ENCODE assay signal across 9 cellular contexts in the genomic region with DNA sequence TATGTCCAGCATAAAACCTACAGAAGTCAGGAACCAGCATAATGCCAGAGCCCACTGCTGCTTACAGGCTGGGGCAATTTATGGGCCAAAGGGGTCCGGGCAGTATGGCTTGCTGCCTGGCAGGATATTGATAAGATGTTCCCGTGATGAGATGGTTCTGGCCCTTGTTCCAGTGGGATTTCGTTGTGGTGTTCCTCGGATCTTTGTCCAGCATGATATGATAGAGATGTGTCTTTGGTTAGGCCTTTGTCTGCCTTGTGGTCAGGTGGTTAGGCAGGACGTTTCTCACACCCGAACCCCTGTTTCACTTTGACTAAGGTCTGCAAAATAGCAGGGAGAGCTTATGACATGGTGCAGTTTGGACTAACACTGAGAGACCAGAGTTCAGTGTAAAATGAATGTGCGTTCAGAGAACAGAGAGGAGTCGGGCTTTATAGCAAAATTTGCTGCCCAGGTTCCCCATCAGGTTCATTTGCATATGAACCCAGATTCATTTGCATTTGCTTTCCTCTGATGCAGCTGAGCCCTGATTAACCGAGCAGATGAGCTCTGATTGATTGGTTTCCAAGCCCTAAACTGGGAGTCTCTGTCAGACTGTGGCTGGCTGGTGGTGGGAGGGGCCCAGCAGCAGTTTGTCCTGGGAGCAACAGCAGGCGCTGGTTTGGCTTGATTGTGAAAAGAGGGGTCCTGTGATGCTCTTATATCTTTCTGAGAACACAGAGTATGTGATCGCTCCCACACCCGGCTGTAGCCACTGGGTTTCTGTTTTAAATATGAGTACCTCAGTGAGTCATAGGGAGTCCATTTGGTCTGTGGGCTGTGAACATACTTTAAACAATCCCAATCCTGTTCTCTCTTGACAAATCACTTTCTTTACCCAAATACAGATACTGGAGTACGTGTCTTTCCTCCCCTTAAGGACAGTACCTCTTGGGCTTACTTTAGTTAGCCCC.
DNase-seq lines count a peak whose midpoint lies in the region; ATAC-seq and TF ChIP-seq lines count a peak whose summit lies in the region.
"Had no signal": no experiment of that assay in that cellular context is flagged by ENCODE, and none has a peak within 500 bp of the region (broad histone marks: within the 10 kb centered on the region; RNA-seq: fewer than 3 reads in every experiment).

No MANE protein-coding gene starts in this region.

- in situ Hi-C loops in IMR-90 (cut with MboI; ENCODE audit: low sequenced_read_pairs): no loop called here

- H3K4me1 ChIP-seq in IMR-90 (ENCODE audit: control insufficient read depth, insufficient read depth, low read length) (peaks cover 6% of the 10 kb centered on the region), right atrium auricular region (peaks cover 0 to 7% of the 10 kb centered on the region in 2 donors), suprapubic skin (peaks cover 11% of the 10 kb centered on the region)

- H3K27me3 ChIP-seq in IMR-90 (ENCODE audit: control insufficient read depth, insufficient read depth, low read length) (peaks cover 12% of the 10 kb centered on the region), right atrium auricular region (no peaks in the 10 kb centered on the region), suprapubic skin (no peaks in the 10 kb centered on the region)

- H3K9me3 Mint-ChIP-seq in activated T-helper 2 cell treated with anti-CD3 and anti-CD28 coated beads, Interferon-gamma antibody, Interleukin-2, Interleukin-4, amounts not matched to agents 10 μg/mL and 5 μg/mL and 100 μg/mL, durations not matched to agents 14 hours and 24 hours and 36 hours: no peaks in the 10 kb centered on the region

- DNase-seq in GM12864 (ENCODE audit: low read depth): peak; percentile 92
- peak; percentile 70 for DNase-seq in IMR-90
- DNase-seq in activated T-helper 2 cell treated with anti-CD3 and anti-CD28 coated beads, Interferon-gamma antibody, Interleukin-2, Interleukin-4, amounts not matched to agents 10 μg/mL and 5 μg/mL and 100 μg/mL, durations not matched to agents 14 hours and 24 hours and 36 hours (ENCODE audit: low spot score): peak; percentile 43
- peak; percentile 64 for DNase-seq in kidney tubule cell (ENCODE audit: low spot score)
- DNase-seq in HEK293T (ENCODE audit: extremely low spot score): no peak
- DNase-seq in right atrium auricular region (ENCODE audit: low spot score): no peak
- no peak for DNase-seq in suprapubic skin (ENCODE audit: low spot score in 2 of 2)

- H4K8ac ChIP-seq in IMR-90 (ENCODE audit: low read depth in 2 of 2, low read length in 2 of 2): no peak overlapping the region

- BruUV-seq in IMR-90 (replicated peaks; lab: Mats Ljungman, UMichigan): no TSS peak

- no peak overlapping the region for H3K23ac ChIP-seq in IMR-90 (ENCODE audit: low read depth, low read length)

- no CpG with 5 or more reads among the region's 13 CpGs for WGBS in IMR-90 (ENCODE audit: extremely low coverage in 2 of 2, insufficient read length in 1 of 2), 2 experiments
- WGBS in suprapubic skin: 46% methylated on average over 13 of the region's 13 CpGs

- H3K56ac ChIP-seq in IMR-90 (ENCODE audit: extremely low read depth, insufficient read depth, low read length): no peak overlapping the region

- no peak overlapping the region for H4K91ac ChIP-seq in IMR-90 (ENCODE audit: insufficient read depth, low read depth, low read length)

- H3K27ac ChIP-seq in IMR-90 (ENCODE audit: insufficient read depth, low read length): no peak overlapping the region
- no peak overlapping the region for H3K27ac ChIP-seq in right atrium auricular region
- no peak overlapping the region for H3K27ac ChIP-seq in suprapubic skin
- H3K27ac ChIP-seq: VCaP had no signal

- no peaks in the 10 kb centered on the region for H3K9me3 ChIP-seq in IMR-90 (ENCODE audit: control insufficient read depth, insufficient read depth, low read length)
- no peaks in the 10 kb centered on the region for H3K9me3 ChIP-seq in right atrium auricular region
- no peaks in the 10 kb centered on the region for H3K9me3 ChIP-seq in suprapubic skin

- H3K18ac ChIP-seq in IMR-90 (ENCODE audit: low read depth, low read length): no peak overlapping the region

- H3K36me3 ChIP-seq in IMR-90 (ENCODE audit: control insufficient read depth, insufficient read depth, low read length) (no peaks in the 10 kb centered on the region), right atrium auricular region (no peaks in the 10 kb centered on the region), suprapubic skin (no peaks in the 10 kb centered on the region)

- peak overlapping the region; percentile 49 for H3K4me3 Mint-ChIP-seq in activated T-helper 2 cell treated with anti-CD3 and anti-CD28 coated beads, Interferon-gamma antibody, Interleukin-2, Interleukin-4, amounts not matched to agents 10 μg/mL and 5 μg/mL and 100 μg/mL, durations not matched to agents 14 hours and 24 hours and 36 hours (ENCODE audit: low read depth)

- H4K20me1 ChIP-seq in IMR-90 (ENCODE audit: insufficient read depth, low read length): no peaks in the 10 kb centered on the region

- POLR2A ChIA-PET in IMR-90 (lab: Charles Lee; ENCODE audit: unreplicated experiment): no interaction called here
- POLR2A ChIA-PET in HEK293T (lab: Yijun Ruan, JAX): no interaction called here

- H2AK5ac ChIP-seq in IMR-90 (ENCODE audit: low read depth, low read length): no peak overlapping the region

- peak; percentile 88 for ATAC-seq in GM21723 (IDR thresholded peaks at IDR 0.05; ENCODE audit: unreplicated experiment)
- ATAC-seq in IMR-90 (ENCODE audit: low read depth): peak; percentile 95

- H3K9ac ChIP-seq in IMR-90 (ENCODE audit: low read depth, low read length): no peak overlapping the region

- H3K4me3 ChIP-seq in GM12864 (ENCODE audit: low read depth, low read length): peak overlapping the region; percentile 0; the same call in 1 of the 2 replicates
- H3K4me3 ChIP-seq in IMR-90 (ENCODE audit: insufficient read depth, low read depth, low read length): no peak overlapping the region
- H3K4me3 ChIP-seq in right atrium auricular region: no peak overlapping the region
- H3K4me3 ChIP-seq in suprapubic skin: no peak overlapping the region

- no peak for TF ChIP-seq RAD21 in IMR-90 (IDR thresholded peaks at IDR 0.05; ENCODE audit: low read length)

- no peak overlapping the region for H3K14ac ChIP-seq in IMR-90 (replicated peaks; ENCODE audit: low read depth, low read length)

- peaks cover 51% of the 10 kb centered on the region for H3K27me3 Mint-ChIP-seq in activated T-helper 2 cell treated with anti-CD3 and anti-CD28 coated beads, Interferon-gamma antibody, Interleukin-2, Interleukin-4, amounts not matched to agents 10 μg/mL and 5 μg/mL and 100 μg/mL, durations not matched to agents 14 hours and 24 hours and 36 hours (ENCODE audit: low read depth)

- intact Hi-C loops in IMR-90 (cut with micrococcal nuclease): no loop called here
- intact Hi-C loops in activated T-helper 2 cell treated with anti-CD3 and anti-CD28 coated beads, Interferon-gamma antibody, Interleukin-2, Interleukin-4, amounts not matched to agents 10 μg/mL and 5 μg/mL and 100 μg/mL, durations not matched to agents 14 hours and 24 hours and 36 hours (cut with micrococcal nuclease): loop anchor here (1.0 to 5.0 kb wide), 6 partner anchors 23 to 504 kb away; partner anchors contain the start of gene CLEC2B

- no peak for TF ChIP-seq POLR2A in IMR-90 (IDR thresholded peaks at IDR 0.05; ENCODE audit: low read depth, low read length)
- TF ChIP-seq POLR2A in suprapubic skin (IDR thresholded peaks at IDR 0.05): no peak

- no peaks in the 10 kb centered on the region for H3K79me1 ChIP-seq in IMR-90 (ENCODE audit: low read depth in 1 of 2, low read length in 2 of 2)

- no peak overlapping the region for H2BK120ac ChIP-seq in IMR-90 (ENCODE audit: low read depth, low read length)

- no peak for TF ChIP-seq EP300 in suprapubic skin (IDR thresholded peaks at IDR 0.05)

- H2AK9ac ChIP-seq in IMR-90 (replicated peaks; ENCODE audit: low read depth, low read length, poor library complexity): no peak overlapping the region

- H2AFZ ChIP-seq in IMR-90 (replicated peaks; ENCODE audit: low read length, poor library complexity): peak overlapping the region; percentile 59

- CTCF ChIA-PET in IMR-90 (lab: Yijun Ruan, JAX): no interaction called here
- CTCF ChIA-PET in HEK293T (lab: Yijun Ruan, JAX): interaction anchor here (0.6 to 1.8 kb wide), 2 partner anchors 14 to 104 kb away, joined by 3 to 6 read pairs; no protein-coding TSS in a partner anchor

- H2BK20ac ChIP-seq in IMR-90 (ENCODE audit: low read depth, low read length): no peak overlapping the region

- no peak for TF ChIP-seq CTCF in GM12864 (IDR thresholded peaks at IDR 0.05; ENCODE audit: low read depth, low read length, missing control alignments)
- no peak for TF ChIP-seq CTCF in IMR-90 (conservative IDR thresholded peaks at IDR 0.05; ENCODE audit: low read depth, low read length)
- TF ChIP-seq CTCF in right atrium auricular region (IDR thresholded peaks at IDR 0.05): no peak
- no peak for TF ChIP-seq CTCF in suprapubic skin (IDR thresholded peaks at IDR 0.05)

- H2BK15ac ChIP-seq in IMR-90 (ENCODE audit: low read depth, low read length): no peak overlapping the region

- no peaks in the 10 kb centered on the region for H3K9me1 ChIP-seq in IMR-90 (ENCODE audit: insufficient read depth, low read length)

- H3K4ac ChIP-seq in IMR-90 (ENCODE audit: low read depth, low read length): no peak overlapping the region

- H4K5ac ChIP-seq in IMR-90 (ENCODE audit: low read depth, low read length): no peak overlapping the region

- no peaks in the 10 kb centered on the region for H3K36me3 Mint-ChIP-seq in activated T-helper 2 cell treated with anti-CD3 and anti-CD28 coated beads, Interferon-gamma antibody, Interleukin-2, Interleukin-4, amounts not matched to agents 10 μg/mL and 5 μg/mL and 100 μg/mL, durations not matched to agents 14 hours and 24 hours and 36 hours (ENCODE audit: low read depth)

- dilution Hi-C loops in IMR-90 (cut with HindIII; ENCODE audit: low sequenced_read_pairs, unreplicated experiment): no loop called here

- H2BK5ac ChIP-seq in IMR-90 (ENCODE audit: low read depth, low read length, poor library complexity, severe bottlenecking): no peak overlapping the region

- H3K4me1 Mint-ChIP-seq in activated T-helper 2 cell treated with anti-CD3 and anti-CD28 coated beads, Interferon-gamma antibody, Interleukin-2, Interleukin-4, amounts not matched to agents 10 μg/mL and 5 μg/mL and 100 μg/mL, durations not matched to agents 14 hours and 24 hours and 36 hours (ENCODE audit: low read depth): peaks cover 47% of the 10 kb centered on the region

- H3K4me2 ChIP-seq in IMR-90 (ENCODE audit: low read depth, low read length): peak overlapping the region; percentile 74

- H3K27ac Mint-ChIP-seq in activated T-helper 2 cell treated with anti-CD3 and anti-CD28 coated beads, Interferon-gamma antibody, Interleukin-2, Interleukin-4, amounts not matched to agents 10 μg/mL and 5 μg/mL and 100 μg/mL, durations not matched to agents 14 hours and 24 hours and 36 hours: peak overlapping the region; percentile 86

TF ChIP-seq in IMR-90, 13 proteins besides CTCF, POLR2A, EP300 and RAD21 (continues in another document):
- peak; percentile 40 for TF ChIP-seq FOS (IDR thresholded peaks at IDR 0.05; ENCODE audit: low read depth, low read length)
- no peak for TF ChIP-seq RFX5 (IDR thresholded peaks at IDR 0.05; ENCODE audit: low read depth, low read length)

TF ChIP-seq in HEK293T, 16 proteins besides CTCF, POLR2A, EP300 and RAD21 (continues in another document):
- TF ChIP-seq FOXK2 (IDR thresholded peaks at IDR 0.05): no peak

Comparison
In these comparisons a context has a peak if more than half of its experiments do, and no peak if none do; other contexts are left out.
1. DNase-seq: peak in GM12864 (single experiment), IMR-90 (single experiment), activated T-helper 2 cell treated with anti-CD3 and anti-CD28 coated beads, Interferon-gamma antibody, Interleukin-2, Interleukin-4, amounts not matched to agents 10 μg/mL and 5 μg/mL and 100 μg/mL, durations not matched to agents 14 hours and 24 hours and 36 hours (single experiment) and kidney tubule cell (single experiment); none in HEK293T (single experiment), right atrium auricular region (single experiment) and suprapubic skin (0 of 2).